1 cellular context compared by ENCODE assay signal in genomic region chr11:82270870-82271269, GRCh38.
A peak's percentile ranks its signal among the peaks of the same experiment; 100 is the strongest.
TF ChIP-seq lines count a peak whose summit lies in the region.

No MANE protein-coding gene starts in this region.

TF ChIP-seq in GM23338, 12 proteins besides CTCF, POLR2A, EP300 and RAD21 (continued from another document):
- TF ChIP-seq ZNF462 (CRISPR knock-in tag; IDR thresholded peaks at IDR 0.05) = peak; percentile 70; the same call in 1 of the 2 replicates
